Comparison of ENCODE assay signal across 29 cellular contexts in genomic region chr1:52045236-52045635, GRCh38. TPM values are rescaled to one million over a fixed set of nuclear protein-coding genes. Genes with fewer than 3 reads are reported as not detected.
"Had no signal": no experiment of that assay in that cellular context is flagged by ENCODE, and none has a peak within 500 bp of the region (broad histone marks: within the 10 kb centered on the region; RNA-seq: fewer than 3 reads in every experiment).

No MANE protein-coding gene starts in this region.

- H3K27me3 ChIP-seq: left lung, pancreas, stomach, testis, thyroid gland, transverse colon, upper lobe of left lung, vagina had no signal

- H3K4me3 Mint-ChIP-seq: nephron; neural crest cell; stimulated activated naive B cell treated with anti-CD40 and anti-IgM and Interleukin-4, amounts not matched to agents 10 μg/mL and 1 μg/mL and 100 μg/mL, for 72 hours had no signal

- H3K4me1 Mint-ChIP-seq: nephron, neural crest cell had no signal

- H3K9me3 ChIP-seq: left lung, lower lobe of right lung, pancreas, prostate gland, stomach, testis, thyroid gland, transverse colon, upper lobe of left lung, vagina had no signal

- H3K27ac ChIP-seq: left lung, lower lobe of right lung, pancreas, prostate gland, skin epidermis, stomach, testis, thyroid gland, transverse colon, upper lobe of left lung, vagina had no signal

- H3K9me3 Mint-ChIP-seq: naive thymus-derived CD8-positive, alpha-beta T cell; nephron; neural crest cell; stimulated activated naive B cell treated with anti-CD40 and anti-IgM and Interleukin-4, amounts not matched to agents 10 μg/mL and 1 μg/mL and 100 μg/mL, for 72 hours had no signal

- H3K27me3 Mint-ChIP-seq: naive thymus-derived CD8-positive, alpha-beta T cell; stimulated activated naive B cell treated with anti-CD40 and anti-IgM and Interleukin-4, amounts not matched to agents 10 μg/mL and 1 μg/mL and 100 μg/mL, for 72 hours had no signal

- DNase-seq: kidney glomerular epithelial cell; left cardiac atrium; left lung; lower lobe of right lung; mammary epithelial cell; mesenchymal stem cell; naive thymus-derived CD8-positive, alpha-beta T cell; nucleus accumbens; pancreas; posterior cingulate gyrus; retina; right cardiac atrium; stimulated activated CD4-positive, alpha-beta T cell treated with anti-CD3 and anti-CD28 coated beads, Interleukin-12 subunit alpha, Interleukin-12 subunit beta, amount 100 ng/mL, for 4 hours; stimulated activated CD4-positive, alpha-beta T cell treated with anti-CD3 and anti-CD28 coated beads, Interleukin-15, amount 100 ng/mL, for 24 hours; stimulated activated CD4-positive, alpha-beta T cell treated with anti-CD3 and anti-CD28 coated beads, Interleukin-2, amount 100 ng/mL, for 24 hours; stimulated activated CD4-positive, alpha-beta T cell treated with anti-CD3 and anti-CD28 coated beads, Interleukin-4, amount 100 ng/mL, for 1 hour; stimulated activated naive B cell treated with anti-CD40 and anti-IgM and Interleukin-4, amounts not matched to agents 10 μg/mL and 1 μg/mL and 100 μg/mL, for 72 hours; stimulated activated naive CD8-positive, alpha-beta T cell treated with anti-CD3 and anti-CD28 coated beads, Interleukin-15, Interleukin-2, amounts not matched to agents 100 U/mL and 50 U/mL, for 24 hours; stomach; testis; thyroid gland; transverse colon; upper lobe of left lung had no signal

- H3K4me3 ChIP-seq: left lung, lower lobe of right lung, pancreas, prostate gland, skin epidermis, stomach, testis, thyroid gland, transverse colon, upper lobe of left lung, vagina had no signal

- H3K36me3 ChIP-seq: pancreas, prostate gland had no signal

- ATAC-seq: left cardiac atrium; left lung; lower lobe of right lung; naive thymus-derived CD8-positive, alpha-beta T cell; pancreas; right cardiac atrium; sciatic nerve; stimulated activated naive B cell treated with anti-CD40 and anti-IgM and Interleukin-4, amounts not matched to agents 10 μg/mL and 1 μg/mL and 100 μg/mL, for 72 hours; stimulated activated naive CD8-positive, alpha-beta T cell treated with anti-CD3 and anti-CD28 coated beads, Interleukin-15, Interleukin-2, amounts not matched to agents 100 U/mL and 50 U/mL, for 24 hours had no signal

- H3K4me1 ChIP-seq: left lung, lower lobe of right lung, pancreas, prostate gland, stomach, testis, thyroid gland, transverse colon, upper lobe of left lung, vagina had no signal

- H3K27ac Mint-ChIP-seq: nephron; stimulated activated naive B cell treated with anti-CD40 and anti-IgM and Interleukin-4, amounts not matched to agents 10 μg/mL and 1 μg/mL and 100 μg/mL, for 72 hours had no signal

RNA-seq across cellular contexts. Expression of gene RAB3B, which starts 54.7 kb away (rescaled TPM):
- total RNA-seq: left cardiac atrium had no signal
